7 cellular contexts compared by ENCODE assay signal in the genomic region with DNA sequence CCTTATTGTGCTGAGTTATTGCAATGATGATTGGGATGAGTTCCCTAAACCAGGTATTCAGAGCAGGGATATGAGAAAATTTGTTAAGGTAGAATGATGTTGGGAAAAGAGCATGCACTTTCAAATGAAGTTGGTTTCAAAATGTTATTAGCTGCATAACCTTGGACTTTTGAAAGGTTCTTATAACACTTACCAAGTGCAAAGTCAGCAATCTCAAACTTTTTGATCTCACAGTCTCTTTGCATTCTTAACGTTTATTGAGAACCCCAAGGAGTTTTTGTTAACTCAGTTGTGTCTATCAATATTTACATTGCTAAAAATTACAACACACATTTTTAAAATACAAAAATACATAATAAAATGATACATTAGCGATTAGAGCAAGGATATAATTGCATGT.
"Had no signal": no experiment of that assay in that cellular context is flagged by ENCODE, and none has a peak within 500 bp of the region (broad histone marks: within the 10 kb centered on the region; RNA-seq: fewer than 3 reads in every experiment).

No MANE protein-coding gene starts in this region.

- H3K4me3 ChIP-seq: GM12878 had no signal

- FAIRE-seq: GM12878, GM12891, GM12892, GM18507, GM19239 had no signal

- DNase-seq: GDM1, GF-D8 had no signal

- ATAC-seq: GM12878 had no signal
